ENCODE assay signal across 24 cellular contexts in the genomic region with DNA sequence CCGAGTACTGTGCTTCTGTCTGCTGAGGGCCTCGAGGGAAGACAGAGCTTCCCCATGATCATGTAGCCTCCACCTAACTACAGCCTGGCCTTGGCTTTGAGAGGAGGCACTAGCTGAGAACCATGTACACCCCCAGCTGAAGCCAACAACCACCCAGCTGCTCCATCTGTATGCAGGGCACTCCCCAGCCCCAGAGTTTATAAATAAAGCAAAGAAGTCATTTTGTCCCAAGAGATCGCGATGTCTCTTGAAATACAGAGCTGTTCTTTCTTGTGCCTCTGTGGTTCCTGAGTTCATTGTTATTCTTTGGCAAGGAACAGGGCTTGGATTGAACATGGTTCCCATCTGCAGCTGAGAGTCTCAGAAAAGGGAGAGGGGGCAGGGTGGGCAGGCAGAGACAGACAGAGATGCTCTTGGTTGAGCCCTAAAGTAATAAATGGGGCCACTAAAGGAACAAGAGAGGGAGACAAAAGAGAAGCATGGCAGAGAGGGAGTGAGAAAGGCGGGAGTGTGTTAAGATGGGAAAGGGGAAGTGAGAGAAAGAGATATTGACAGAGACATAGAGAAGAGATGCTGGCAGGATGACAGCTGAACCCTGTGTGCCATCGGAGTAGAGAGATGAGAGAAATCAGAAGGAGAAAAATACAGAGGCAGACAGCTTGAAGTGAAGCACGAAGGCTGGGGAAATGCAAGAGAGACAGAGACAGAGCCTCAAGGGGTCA.
A peak's percentile ranks its signal among the peaks of the same experiment; 100 is the strongest.
DNase-seq lines count a peak whose midpoint lies in the region; ATAC-seq and TF ChIP-seq lines count a peak whose summit lies in the region.
"Had no signal": no experiment of that assay in that cellular context is flagged by ENCODE, and none has a peak within 500 bp of the region (broad histone marks: within the 10 kb centered on the region; RNA-seq: fewer than 3 reads in every experiment).

No MANE protein-coding gene starts in this region.

- WGBS in psoas muscle, 3 donors, result 66 to 75% (median 70%) methylated on average over 7 of the region's 7 CpGs

- H3K9me3 ChIP-seq in psoas muscle, result no peaks in the 10 kb centered on the region
- H3K9me3 ChIP-seq: Caco-2, colonic mucosa, left ventricle myocardium inferior, ovary had no signal

- no peak overlapping the region for H3K27ac ChIP-seq in psoas muscle
- H3K27ac ChIP-seq: colonic mucosa, foreskin keratinocyte, left ventricle myocardium inferior, ovary, WERI-Rb-1 had no signal

- H3K36me3 ChIP-seq in psoas muscle (ENCODE audit: insufficient read depth in 1 of 2, low read depth in 1 of 2), result no peaks in the 10 kb centered on the region
- H3K36me3 ChIP-seq: colonic mucosa, left ventricle myocardium inferior, ovary, WERI-Rb-1 had no signal

- H3K4me1 ChIP-seq in psoas muscle, result no peaks in the 10 kb centered on the region
- H3K4me1 ChIP-seq: Caco-2, colonic mucosa, foreskin keratinocyte, left ventricle myocardium inferior had no signal

- H3K4me3 Mint-ChIP-seq in stimulated activated memory B cell treated with anti-CD40 and anti-IgM and Interleukin-4, amounts not matched to agents 10 μg/mL and 1 μg/mL and 100 μg/mL, for 72 hours, result no peak overlapping the region
- H3K4me3 Mint-ChIP-seq in WTC11, result no peak overlapping the region
- H3K4me3 Mint-ChIP-seq: activated naive CD4-positive, alpha-beta T cell treated with anti-CD3 and anti-CD28 coated beads, Interleukin-2, amount 10 ng/mL, durations not matched to agents 7 days and 5 days; T-helper 1 cell treated with Interleukin-12 subunit alpha and Interleukin-12 subunit beta and Interleukin-4 antibody, amounts not matched to agents 30 μg/mL and 1 μg/mL, for 36 hours had no signal

- peaks cover 0 to 2% (median 0%) of the 10 kb centered on the region in 3 donors for H3K27me3 ChIP-seq in psoas muscle (ENCODE audit: insufficient read depth in 3 of 3, low read length in 2 of 3)
- H3K27me3 ChIP-seq: colonic mucosa, ovary had no signal

- H3K4me3 ChIP-seq in psoas muscle, result no peak overlapping the region
- H3K4me3 ChIP-seq: colonic mucosa, left ventricle myocardium inferior, ovary had no signal

- peaks cover 40% of the 10 kb centered on the region for H3K4me1 Mint-ChIP-seq in stimulated activated memory B cell treated with anti-CD40 and anti-IgM and Interleukin-4, amounts not matched to agents 10 μg/mL and 1 μg/mL and 100 μg/mL, for 72 hours
- H3K4me1 Mint-ChIP-seq in WTC11, result peaks cover 13% of the 10 kb centered on the region
- H3K4me1 Mint-ChIP-seq: activated naive CD4-positive, alpha-beta T cell treated with anti-CD3 and anti-CD28 coated beads, Interleukin-2, amount 10 ng/mL, durations not matched to agents 7 days and 5 days had no signal

- DNase-seq in NOMO-1 treated with DMSO at 0.1 percent for 48 hours (lab: John Stamatoyannopoulos, UW; ENCODE audit: unreplicated experiment), result peak; percentile 45
- peak; percentile 90 for DNase-seq in globus pallidus (ENCODE audit: low spot score)
- DNase-seq in WTC11 (ENCODE audit: low spot score), result no peak
- DNase-seq in psoas muscle, result no peak
- DNase-seq: activated CD4-positive, alpha-beta T cell treated with anti-CD3 and anti-CD28 coated beads, Interleukin-2, amount 50 U/mL, for 48 hours; activated naive CD4-positive, alpha-beta T cell treated with anti-CD3 and anti-CD28 coated beads, Interleukin-2, amount 10 ng/mL, durations not matched to agents 7 days and 5 days; activated T-cell treated with anti-CD3 and anti-CD28 coated beads, Interleukin-2, amount 50 U/mL, for 1 hour; Caco-2; colonic mucosa; foreskin keratinocyte; GOT3; left ventricle myocardium inferior; MM.1S; NCI-H1930; NCI-H446; ovary; SHP77 treated with DMSO at 0.1 percent for 48 hours; stimulated activated CD4-positive, alpha-beta T cell treated with anti-CD3 and anti-CD28 coated beads, Interleukin-2, amount 100 ng/mL, for 24 hours; WERI-Rb-1 had no signal

- CTCF ChIA-PET in WTC11 (lab: Charles Lee), result no interaction called here

- no peaks in the 10 kb centered on the region for H3K27me3 Mint-ChIP-seq in stimulated activated memory B cell treated with anti-CD40 and anti-IgM and Interleukin-4, amounts not matched to agents 10 μg/mL and 1 μg/mL and 100 μg/mL, for 72 hours
- H3K27me3 Mint-ChIP-seq in WTC11 (ENCODE audit: low read depth), result no peaks in the 10 kb centered on the region; the same call in 1 of the 2 replicates
- H3K27me3 Mint-ChIP-seq: IgD-negative memory B cell had no signal

- no peaks in the 10 kb centered on the region for H3K9me3 Mint-ChIP-seq in stimulated activated memory B cell treated with anti-CD40 and anti-IgM and Interleukin-4, amounts not matched to agents 10 μg/mL and 1 μg/mL and 100 μg/mL, for 72 hours
- no peaks in the 10 kb centered on the region for H3K9me3 Mint-ChIP-seq in WTC11
- H3K9me3 Mint-ChIP-seq: activated naive CD4-positive, alpha-beta T cell treated with anti-CD3 and anti-CD28 coated beads, Interleukin-2, amount 10 ng/mL, durations not matched to agents 7 days and 5 days; IgD-negative memory B cell; T-helper 1 cell treated with Interleukin-12 subunit alpha and Interleukin-12 subunit beta and Interleukin-4 antibody, amounts not matched to agents 30 μg/mL and 1 μg/mL, for 36 hours had no signal

- ATAC-seq in GM18517 (IDR thresholded peaks at IDR 0.05; ENCODE audit: unreplicated experiment) (peak; percentile 57), WTC11 (no peak), HG03045 (IDR thresholded peaks at IDR 0.05; ENCODE audit: unreplicated experiment) (no peak), psoas muscle (no peak)
- peak; percentile 63 for ATAC-seq in stimulated activated memory B cell treated with anti-CD40 and anti-IgM and Interleukin-4, amounts not matched to agents 10 μg/mL and 1 μg/mL and 100 μg/mL, for 72 hours
- ATAC-seq: foreskin keratinocyte had no signal

- intact Hi-C loops in psoas muscle (cut with DNase I), result no loop called here

- POLR2A ChIA-PET in WTC11 (lab: Charles Lee), result no interaction called here

- no peak for TF ChIP-seq CTCF in WTC11 (IDR thresholded peaks at IDR 0.05)
- TF ChIP-seq CTCF in psoas muscle (IDR thresholded peaks at IDR 0.05), result no peak

- H3K27ac Mint-ChIP-seq in stimulated activated memory B cell treated with anti-CD40 and anti-IgM and Interleukin-4, amounts not matched to agents 10 μg/mL and 1 μg/mL and 100 μg/mL, for 72 hours, result peak overlapping the region; percentile 10
- H3K27ac Mint-ChIP-seq in WTC11, result no peak overlapping the region
- H3K27ac Mint-ChIP-seq: activated naive CD4-positive, alpha-beta T cell treated with anti-CD3 and anti-CD28 coated beads, Interleukin-2, amount 10 ng/mL, durations not matched to agents 7 days and 5 days; T-helper 1 cell treated with Interleukin-12 subunit alpha and Interleukin-12 subunit beta and Interleukin-4 antibody, amounts not matched to agents 30 μg/mL and 1 μg/mL, for 36 hours had no signal

- no peaks in the 10 kb centered on the region for H3K36me3 Mint-ChIP-seq in stimulated activated memory B cell treated with anti-CD40 and anti-IgM and Interleukin-4, amounts not matched to agents 10 μg/mL and 1 μg/mL and 100 μg/mL, for 72 hours
- H3K36me3 Mint-ChIP-seq in WTC11, result no peaks in the 10 kb centered on the region
- H3K36me3 Mint-ChIP-seq: activated naive CD4-positive, alpha-beta T cell treated with anti-CD3 and anti-CD28 coated beads, Interleukin-2, amount 10 ng/mL, durations not matched to agents 7 days and 5 days; IgD-negative memory B cell had no signal

TF ChIP-seq in WTC11, 78 proteins besides CTCF, POLR2A, EP300 and RAD21 (continues in another document):
- TF ChIP-seq NFE2L1 (CRISPR knock-in tag; IDR thresholded peaks at IDR 0.05) (no peak), IRF2 (CRISPR knock-in tag; IDR thresholded peaks at IDR 0.05; ENCODE audit: borderline replicate concordance, low read depth) (no peak)
- TF ChIP-seq, protein P1, sequence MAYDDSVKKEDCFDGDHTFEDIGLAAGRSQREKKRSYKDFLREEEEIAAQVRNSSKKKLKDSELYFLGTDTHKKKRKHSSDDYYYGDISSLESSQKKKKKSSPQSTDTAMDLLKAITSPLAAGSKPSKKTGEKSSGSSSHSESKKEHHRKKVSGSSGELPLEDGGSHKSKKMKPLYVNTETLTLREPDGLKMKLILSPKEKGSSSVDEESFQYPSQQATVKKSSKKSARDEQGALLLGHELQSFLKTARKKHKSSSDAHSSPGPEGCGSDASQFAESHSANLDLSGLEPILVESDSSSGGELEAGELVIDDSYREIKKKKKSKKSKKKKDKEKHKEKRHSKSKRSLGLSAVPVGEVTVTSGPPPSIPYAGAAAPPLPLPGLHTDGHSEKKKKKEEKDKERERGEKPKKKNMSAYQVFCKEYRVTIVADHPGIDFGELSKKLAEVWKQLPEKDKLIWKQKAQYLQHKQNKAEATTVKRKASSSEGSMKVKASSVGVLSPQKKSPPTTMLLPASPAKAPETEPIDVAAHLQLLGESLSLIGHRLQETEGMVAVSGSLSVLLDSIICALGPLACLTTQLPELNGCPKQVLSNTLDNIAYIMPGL (CRISPR knock-in tag; IDR thresholded peaks at IDR 0.05), result no peak
- TF ChIP-seq, protein P2, sequence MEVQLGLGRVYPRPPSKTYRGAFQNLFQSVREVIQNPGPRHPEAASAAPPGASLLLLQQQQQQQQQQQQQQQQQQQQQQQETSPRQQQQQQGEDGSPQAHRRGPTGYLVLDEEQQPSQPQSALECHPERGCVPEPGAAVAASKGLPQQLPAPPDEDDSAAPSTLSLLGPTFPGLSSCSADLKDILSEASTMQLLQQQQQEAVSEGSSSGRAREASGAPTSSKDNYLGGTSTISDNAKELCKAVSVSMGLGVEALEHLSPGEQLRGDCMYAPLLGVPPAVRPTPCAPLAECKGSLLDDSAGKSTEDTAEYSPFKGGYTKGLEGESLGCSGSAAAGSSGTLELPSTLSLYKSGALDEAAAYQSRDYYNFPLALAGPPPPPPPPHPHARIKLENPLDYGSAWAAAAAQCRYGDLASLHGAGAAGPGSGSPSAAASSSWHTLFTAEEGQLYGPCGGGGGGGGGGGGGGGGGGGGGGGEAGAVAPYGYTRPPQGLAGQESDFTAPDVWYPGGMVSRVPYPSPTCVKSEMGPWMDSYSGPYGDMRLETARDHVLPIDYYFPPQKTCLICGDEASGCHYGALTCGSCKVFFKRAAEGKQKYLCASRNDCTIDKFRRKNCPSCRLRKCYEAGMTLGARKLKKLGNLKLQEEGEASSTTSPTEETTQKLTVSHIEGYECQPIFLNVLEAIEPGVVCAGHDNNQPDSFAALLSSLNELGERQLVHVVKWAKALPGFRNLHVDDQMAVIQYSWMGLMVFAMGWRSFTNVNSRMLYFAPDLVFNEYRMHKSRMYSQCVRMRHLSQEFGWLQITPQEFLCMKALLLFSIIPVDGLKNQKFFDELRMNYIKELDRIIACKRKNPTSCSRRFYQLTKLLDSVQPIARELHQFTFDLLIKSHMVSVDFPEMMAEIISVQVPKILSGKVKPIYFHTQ (CRISPR knock-in tag; IDR thresholded peaks at IDR 0.05), result no peak

Comparison
In these comparisons a context has a peak if more than half of its experiments do, and no peak if none do; other contexts are left out.
1. ATAC-seq: peak in GM18517 (single experiment) and stimulated activated memory B cell treated with anti-CD40 and anti-IgM and Interleukin-4, amounts not matched to agents 10 μg/mL and 1 μg/mL and 100 μg/mL, for 72 hours (single experiment); none in WTC11 (single experiment), HG03045 (single experiment) and psoas muscle (0 of 4).
2. DNase-seq: peak in NOMO-1 treated with DMSO at 0.1 percent for 48 hours (single experiment) and globus pallidus (single experiment); none in WTC11 (single experiment) and psoas muscle (0 of 2).